8 cellular contexts compared by ENCODE assay signal in genomic region chr19:14530005-14530348, GRCh38. TPM values are rescaled to one million over a fixed set of nuclear protein-coding genes. Genes with fewer than 3 reads are reported as not detected.
A peak's percentile ranks its signal among the peaks of the same experiment; 100 is the strongest.
DNase-seq lines count a peak whose midpoint lies in the region; ATAC-seq and TF ChIP-seq lines count a peak whose summit lies in the region.

No MANE protein-coding gene starts in this region.

- DNase-seq in activated T-cell treated with anti-CD3 and anti-CD28 coated beads, Interleukin-2, amount 50 U/mL, for 4 hours = no peak
- no peak for DNase-seq in activated T-cell treated with anti-CD3 and anti-CD28 coated beads, Interleukin-2, amount 50 U/mL, for 1 hour
- DNase-seq in activated B cell treated with CpG ODN at 0.5 μM for 24 hours = no peak
- DNase-seq in cardiac muscle cell (ENCODE audit: low read depth in 1 of 2, low spot score in 1 of 2) = no peak
- no peak for DNase-seq in sciatic nerve (ENCODE audit: low spot score)
- DNase-seq in GM19238 (ENCODE audit: insufficient read length, low spot score) = no peak

- no peaks in the 10 kb centered on the region for H3K9me3 Mint-ChIP-seq in activated T-cell treated with anti-CD3 and anti-CD28 coated beads, Interleukin-2, amount 50 U/mL, for 4 hours
- no peaks in the 10 kb centered on the region for H3K9me3 Mint-ChIP-seq in activated B cell treated with CpG ODN at 0.5 μM for 24 hours

- no peaks in the 10 kb centered on the region for H3K36me3 ChIP-seq in cardiac muscle cell

- peaks cover 3% of the 10 kb centered on the region for H3K36me3 Mint-ChIP-seq in activated T-cell treated with anti-CD3 and anti-CD28 coated beads, Interleukin-2, amount 50 U/mL, for 4 hours (ENCODE audit: insufficient read depth)
- H3K36me3 Mint-ChIP-seq in activated B cell treated with CpG ODN at 0.5 μM for 24 hours (ENCODE audit: low read depth) = peaks cover 8% of the 10 kb centered on the region

- peaks cover 4% of the 10 kb centered on the region for H3K4me1 ChIP-seq in cardiac muscle cell (ENCODE audit: low read depth)

- H3K27me3 Mint-ChIP-seq in activated T-cell treated with anti-CD3 and anti-CD28 coated beads, Interleukin-2, amount 50 U/mL, for 4 hours (ENCODE audit: low read depth) = no peaks in the 10 kb centered on the region
- H3K27me3 Mint-ChIP-seq in activated B cell treated with CpG ODN at 0.5 μM for 24 hours = no peaks in the 10 kb centered on the region

- peak; percentile 7 to 8 for ATAC-seq in activated T-cell treated with anti-CD3 and anti-CD28 coated beads, Interleukin-2, amount 50 U/mL, for 4 hours
- no peak for ATAC-seq in activated B cell treated with CpG ODN at 0.5 μM for 24 hours (ENCODE audit: low read depth)
- peak; percentile 8 for ATAC-seq in sciatic nerve
- no peak for ATAC-seq in GM18858 (IDR thresholded peaks at IDR 0.05; ENCODE audit: unreplicated experiment)
- ATAC-seq in GM19452 (IDR thresholded peaks at IDR 0.05; ENCODE audit: unreplicated experiment) = no peak

- no peaks in the 10 kb centered on the region for H3K27me3 ChIP-seq in cardiac muscle cell

- peak overlapping the region; percentile 67 for H3K27ac ChIP-seq in cardiac muscle cell

- H3K9me3 ChIP-seq in cardiac muscle cell (ENCODE audit: low read depth) = no peaks in the 10 kb centered on the region

- H3K4me1 Mint-ChIP-seq in activated T-cell treated with anti-CD3 and anti-CD28 coated beads, Interleukin-2, amount 50 U/mL, for 4 hours (ENCODE audit: low read depth) = peaks cover 48% of the 10 kb centered on the region
- peaks cover 31% of the 10 kb centered on the region for H3K4me1 Mint-ChIP-seq in activated B cell treated with CpG ODN at 0.5 μM for 24 hours

- intact Hi-C loops in activated B cell treated with CpG ODN at 0.5 μM for 24 hours (cut with micrococcal nuclease) (no loop called here), sciatic nerve (cut with DNase I) (no loop called here)

- H3K4me3 ChIP-seq in cardiac muscle cell = peak overlapping the region; percentile 63

- POLR2A ChIA-PET in activated B cell treated with CpG ODN at 0.5 μM for 24 hours (lab: Charles Lee) = interaction anchor here (1.0 to 2.5 kb wide), 2 partner anchors 12 to 27 kb away, joined by 4 to 31 read pairs; partner anchors contain the start of gene DNAJB1

- CTCF ChIA-PET in activated B cell treated with CpG ODN at 0.5 μM for 24 hours (lab: Charles Lee) = no interaction called here

- H3K27ac Mint-ChIP-seq in activated B cell treated with CpG ODN at 0.5 μM for 24 hours = peak overlapping the region; percentile 96

- H3K4me3 Mint-ChIP-seq in activated T-cell treated with anti-CD3 and anti-CD28 coated beads, Interleukin-2, amount 50 U/mL, for 4 hours = peak overlapping the region; percentile 93
- peak overlapping the region; percentile 95 for H3K4me3 Mint-ChIP-seq in activated B cell treated with CpG ODN at 0.5 μM for 24 hours

- no peak for TF ChIP-seq CTCF in activated B cell treated with CpG ODN at 0.5 μM for 24 hours (IDR thresholded peaks at IDR 0.05)
- TF ChIP-seq CTCF in cardiac muscle cell (IDR thresholded peaks at IDR 0.05; ENCODE audit: low read depth, low read length) = no peak

RNA-seq across cellular contexts. Expression of gene TECR, which starts 0.6 kb away (rescaled TPM):
- total RNA-seq in activated T-cell treated with anti-CD3 and anti-CD28 coated beads, Interleukin-2, amount 50 U/mL, for 4 hours = 10 to 100 TPM; 92.5 to 96.3 (median 94.6) TPM
- 55.3 and 58.6 TPM in 2 replicates for total RNA-seq in activated B cell treated with CpG ODN at 0.5 μM for 24 hours
- total RNA-seq in cardiac muscle cell = 77.4 and 83.1 TPM in 2 replicates
- polyA plus RNA-seq in cardiac muscle cell = 245 and 345 TPM in 2 replicates
- 101 TPM for total RNA-seq in sciatic nerve

RNA-seq across cellular contexts. Expression of gene DNAJB1, which starts 11.8 kb away (rescaled TPM):
- total RNA-seq in activated T-cell treated with anti-CD3 and anti-CD28 coated beads, Interleukin-2, amount 50 U/mL, for 4 hours = 100 to 1,000 TPM; 119 to 128 (median 120) TPM
- total RNA-seq in activated B cell treated with CpG ODN at 0.5 μM for 24 hours (56.1 and 58.7 TPM in 2 replicates), cardiac muscle cell (41.8 and 56.4 TPM in 2 replicates), sciatic nerve (86.0 TPM)
- polyA plus RNA-seq in cardiac muscle cell = 76.5 and 82.8 TPM in 2 replicates

RNA-seq across cellular contexts. Expression of gene GIPC1, which starts 34.0 kb away (rescaled TPM):
- 10 to 100 TPM; 42.5 to 49.8 (median 44.3) TPM for total RNA-seq in activated T-cell treated with anti-CD3 and anti-CD28 coated beads, Interleukin-2, amount 50 U/mL, for 4 hours
- 13.9 and 15.3 TPM in 2 replicates for total RNA-seq in activated B cell treated with CpG ODN at 0.5 μM for 24 hours
- total RNA-seq in cardiac muscle cell = 133 and 172 TPM in 2 replicates
- polyA plus RNA-seq in cardiac muscle cell = 117 and 145 TPM in 2 replicates
- total RNA-seq in sciatic nerve = 50.2 TPM

RNA-seq across cellular contexts. Expression of gene NDUFB7, which starts 41.9 kb away (rescaled TPM):
- total RNA-seq in activated T-cell treated with anti-CD3 and anti-CD28 coated beads, Interleukin-2, amount 50 U/mL, for 4 hours = 100 to 1,000 TPM; 161 to 213 (median 175) TPM
- total RNA-seq in activated B cell treated with CpG ODN at 0.5 μM for 24 hours = 108 and 129 TPM in 2 replicates
- 381 and 600 TPM in 2 replicates for total RNA-seq in cardiac muscle cell
- 445 and 518 TPM in 2 replicates for polyA plus RNA-seq in cardiac muscle cell
- total RNA-seq in sciatic nerve = 130 TPM

RNA-seq across cellular contexts. Expression of gene CLEC17A, which starts 52.9 kb away (rescaled TPM):
- total RNA-seq in activated T-cell treated with anti-CD3 and anti-CD28 coated beads, Interleukin-2, amount 50 U/mL, for 4 hours = 1 to 10 TPM in 2 of 3 donors, under 1 TPM in 1; 0.95 to 2.3 (median 1.3) TPM
- total RNA-seq in activated B cell treated with CpG ODN at 0.5 μM for 24 hours = 111 and 123 TPM in 2 replicates
- total RNA-seq in cardiac muscle cell = not detected in 2 replicates
- not detected in 2 replicates for polyA plus RNA-seq in cardiac muscle cell
- total RNA-seq in sciatic nerve = 0.76 TPM

Comparison
In these comparisons a context has a peak if more than half of its experiments do, and no peak if none do; other contexts are left out.
1. ATAC-seq: peak in activated T-cell treated with anti-CD3 and anti-CD28 coated beads, Interleukin-2, amount 50 U/mL, for 4 hours (2 of 2) and sciatic nerve (single experiment); none in activated B cell treated with CpG ODN at 0.5 μM for 24 hours (single experiment), GM18858 (single experiment) and GM19452 (single experiment).